Comparison of ENCODE assay signal across 28 cellular contexts in the genomic region with DNA sequence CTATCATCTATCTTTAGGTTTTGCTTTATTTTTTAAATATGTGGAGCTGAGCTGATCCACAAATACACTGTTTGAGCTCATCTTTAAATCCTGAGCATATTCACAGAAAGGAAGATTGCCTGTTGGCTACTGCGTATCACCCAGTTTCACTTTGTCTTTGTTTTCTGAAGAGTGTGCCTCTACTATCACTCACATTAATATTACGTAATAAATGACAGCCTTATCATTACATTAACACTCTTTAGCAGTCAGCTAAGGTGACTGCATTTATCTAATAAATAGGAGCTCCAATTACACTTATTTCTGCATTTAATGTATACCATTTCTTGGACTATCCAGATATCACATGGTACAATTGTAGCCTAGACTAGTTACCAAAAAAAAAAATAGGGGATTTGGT.
"Had no signal": no experiment of that assay in that cellular context is flagged by ENCODE, and none has a peak within 500 bp of the region (broad histone marks: within the 10 kb centered on the region; RNA-seq: fewer than 3 reads in every experiment).

No MANE protein-coding gene starts in this region.

- H3K4me3 ChIP-seq: coronary artery, esophagus squamous epithelium, ovary, psoas muscle, skin epidermis, spleen, thoracic aorta, tibial nerve, upper lobe of left lung had no signal

- DNase-seq: dermis blood vessel endothelial cell; effector memory CD8-positive, alpha-beta T cell; erythroblast; esophagus squamous epithelium; hypothalamus; immature natural killer cell; mesenchymal stem cell; midbrain; naive thymus-derived CD8-positive, alpha-beta T cell; ovary; posterior cingulate gyrus; psoas muscle; right cardiac atrium; spleen; stimulated activated CD4-positive, alpha-beta T cell treated with anti-CD3 and anti-CD28 coated beads, Interleukin-4, amount 100 ng/mL, for 4 hours; stimulated activated naive CD8-positive, alpha-beta T cell treated with anti-CD3 and anti-CD28 coated beads, Interleukin-15, Interleukin-2, amounts not matched to agents 100 U/mL and 50 U/mL, for 24 hours; substantia nigra; upper lobe of left lung had no signal

- H3K27ac ChIP-seq: coronary artery, esophagus squamous epithelium, neutrophil, ovary, psoas muscle, skin epidermis, spleen, thoracic aorta, tibial nerve, upper lobe of left lung had no signal

- H3K4me1 ChIP-seq: esophagus squamous epithelium, psoas muscle, spleen, tibial nerve, upper lobe of left lung had no signal

- H3K27me3 ChIP-seq: esophagus squamous epithelium, neutrophil, ovary, spleen, tibial nerve, upper lobe of left lung had no signal

- H3K36me3 ChIP-seq: esophagus squamous epithelium, neutrophil, ovary, spleen, thoracic aorta, tibial nerve, upper lobe of left lung had no signal

- ATAC-seq: effector memory CD8-positive, alpha-beta T cell; left lobe of liver; naive thymus-derived CD8-positive, alpha-beta T cell; psoas muscle; right cardiac atrium; stimulated activated memory B cell treated with anti-CD40 and anti-IgM and Interleukin-4, amounts not matched to agents 10 μg/mL and 1 μg/mL and 100 μg/mL, for 72 hours; stimulated activated naive CD8-positive, alpha-beta T cell treated with anti-CD3 and anti-CD28 coated beads, Interleukin-15, Interleukin-2, amounts not matched to agents 100 U/mL and 50 U/mL, for 24 hours had no signal

- FAIRE-seq: endometrium, keratinocyte, urothelium cell line had no signal

- H3K9me3 ChIP-seq: esophagus squamous epithelium, neutrophil, ovary, psoas muscle, spleen, thoracic aorta, tibial nerve, upper lobe of left lung had no signal
